1 cellular context compared by ENCODE assay signal in genomic region chr7:150370612-150371071, GRCh38.
A peak's percentile ranks its signal among the peaks of the same experiment; 100 is the strongest.
TF ChIP-seq lines count a peak whose summit lies in the region.

No MANE protein-coding gene starts in this region.

TF ChIP-seq in HepG2, 621 proteins besides CTCF, POLR2A, EP300 and RAD21:
- TF ChIP-seq CEBPG (CRISPR knock-in tag; IDR thresholded peaks at IDR 0.05) (peak; percentile 39; the same call in 1 of the 2 replicates), FOXA1 (IDR thresholded peaks at IDR 0.05) (no peak), FOXA1 (CRISPR knock-in tag; IDR thresholded peaks at IDR 0.05) (0 out of 2 replicates have a peak, but pooled peaks have one; percentile 3), RARA (CRISPR knock-in tag; IDR thresholded peaks at IDR 0.05) (0 out of 2 replicates have a peak, but pooled peaks have one; percentile 18), TEAD3 (CRISPR knock-in tag; optimal IDR thresholded peaks at IDR 0.05; ENCODE audit: borderline replicate concordance) (peak; percentile 13), ZBTB21 (CRISPR knock-in tag; IDR thresholded peaks at IDR 0.05) (0 out of 2 replicates have a peak, but pooled peaks have one; percentile 16), ZFY (CRISPR knock-in tag; IDR thresholded peaks at IDR 0.05) (no peak), SAP130 (CRISPR knock-in tag; IDR thresholded peaks at IDR 0.05; ENCODE audit: low read depth) (peak; percentile 31; the same call in 1 of the 2 replicates), SSRP1 (CRISPR knock-in tag; IDR thresholded peaks at IDR 0.05) (peak; percentile 45; the same call in 1 of the 2 replicates), RCOR2 (CRISPR knock-in tag; IDR thresholded peaks at IDR 0.05) (no peak), ZNF792 (CRISPR knock-in tag; IDR thresholded peaks at IDR 0.05) (no peak), ZNF12 (CRISPR knock-in tag; IDR thresholded peaks at IDR 0.05) (peak; percentile 79; the same call in 1 of the 2 replicates), GATAD2A (CRISPR knock-in tag; IDR thresholded peaks at IDR 0.05) (0 out of 2 replicates have a peak, but pooled peaks have one; percentile 14), SMC3 (IDR thresholded peaks at IDR 0.05; ENCODE audit: low read length) (0 out of 2 replicates have a peak, but pooled peaks have one; percentile 2), CEBPB (IDR thresholded peaks at IDR 0.05; ENCODE audit: borderline replicate concordance, low read depth, low read length) (0 out of 2 replicates have a peak, but pooled peaks have one; percentile 31), TGIF2 (CRISPR knock-in tag; IDR thresholded peaks at IDR 0.05) (0 out of 2 replicates have a peak, but pooled peaks have one; percentile 22), FOSL2 (CRISPR knock-in tag; IDR thresholded peaks at IDR 0.05) (peak; percentile 24; the same call in 1 of the 2 replicates), TCF7 (IDR thresholded peaks at IDR 0.05; ENCODE audit: low read depth) (0 out of 2 replicates have a peak, but pooled peaks have one; percentile 13)
- TF ChIP-seq, protein P1, sequence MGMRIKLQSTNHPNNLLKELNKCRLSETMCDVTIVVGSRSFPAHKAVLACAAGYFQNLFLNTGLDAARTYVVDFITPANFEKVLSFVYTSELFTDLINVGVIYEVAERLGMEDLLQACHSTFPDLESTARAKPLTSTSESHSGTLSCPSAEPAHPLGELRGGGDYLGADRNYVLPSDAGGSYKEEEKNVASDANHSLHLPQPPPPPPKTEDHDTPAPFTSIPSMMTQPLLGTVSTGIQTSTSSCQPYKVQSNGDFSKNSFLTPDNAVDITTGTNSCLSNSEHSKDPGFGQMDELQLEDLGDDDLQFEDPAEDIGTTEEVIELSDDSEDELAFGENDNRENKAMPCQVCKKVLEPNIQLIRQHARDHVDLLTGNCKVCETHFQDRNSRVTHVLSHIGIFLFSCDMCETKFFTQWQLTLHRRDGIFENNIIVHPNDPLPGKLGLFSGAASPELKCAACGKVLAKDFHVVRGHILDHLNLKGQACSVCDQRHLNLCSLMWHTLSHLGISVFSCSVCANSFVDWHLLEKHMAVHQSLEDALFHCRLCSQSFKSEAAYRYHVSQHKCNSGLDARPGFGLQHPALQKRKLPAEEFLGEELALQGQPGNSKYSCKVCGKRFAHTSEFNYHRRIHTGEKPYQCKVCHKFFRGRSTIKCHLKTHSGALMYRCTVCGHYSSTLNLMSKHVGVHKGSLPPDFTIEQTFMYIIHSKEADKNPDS (CRISPR knock-in tag; IDR thresholded peaks at IDR 0.05): no peak
